ENCODE assay signal across 11 cellular contexts in the genomic region with DNA sequence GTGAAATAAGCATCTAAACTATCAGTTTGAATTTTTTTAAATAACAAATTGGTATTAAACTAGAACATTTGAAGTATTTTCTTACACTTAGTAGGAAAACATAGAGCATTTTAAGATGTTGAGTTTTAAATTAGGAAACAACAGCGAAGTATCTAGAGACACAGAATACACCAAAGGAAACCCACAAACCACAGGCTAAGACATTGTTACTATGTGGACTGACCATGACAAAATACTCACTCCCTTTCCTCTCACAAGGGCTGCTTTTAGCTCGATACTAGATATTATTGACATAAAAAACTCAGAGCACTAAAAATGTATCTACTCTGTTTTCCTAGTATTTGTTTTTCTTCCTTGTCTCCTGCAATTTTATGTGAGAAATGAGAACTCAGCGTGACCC.
A peak's percentile ranks its signal among the peaks of the same experiment; 100 is the strongest.
DNase-seq lines count a peak whose midpoint lies in the region; ATAC-seq and TF ChIP-seq lines count a peak whose summit lies in the region.
"Had no signal": no experiment of that assay in that cellular context is flagged by ENCODE, and none has a peak within 500 bp of the region (broad histone marks: within the 10 kb centered on the region; RNA-seq: fewer than 3 reads in every experiment).

No MANE protein-coding gene starts in this region.

- ATAC-seq in GM21367 (IDR thresholded peaks at IDR 0.05; ENCODE audit: unreplicated experiment): peak; percentile 98
- peak; percentile 87 for ATAC-seq in HG03159 (IDR thresholded peaks at IDR 0.05; ENCODE audit: unreplicated experiment)
- no peak for ATAC-seq in Right ventricle myocardium superior (ENCODE audit: poor library complexity)
- no peak for ATAC-seq in omental fat pad (ENCODE audit: low FRiP score)
- no peak for ATAC-seq in left ventricle myocardium superior
- ATAC-seq: GM23338 had no signal

- CTCF ChIA-PET in GM10248 (lab: Yijun Ruan, JAX): interaction anchor here (0.8 kb wide), 1 partner anchor 11 kb away, joined by 4 read pairs; no protein-coding TSS in a partner anchor

- TF ChIP-seq CTCF in GM10248 (IDR thresholded peaks at IDR 0.05; ENCODE audit: control extremely low read depth, extremely low read depth, low read depth, missing control alignments): no peak
- no peak for TF ChIP-seq CTCF in omental fat pad (IDR thresholded peaks at IDR 0.05)

- DNase-seq in GM10248 (ENCODE audit: extremely low spot score) (peak; percentile 32), UCSD-AML1 (lab: John Stamatoyannopoulos, UW; ENCODE audit: unreplicated experiment) (peak; percentile 11), Right ventricle myocardium superior (no peak), omental fat pad (ENCODE audit: low spot score) (no peak), left ventricle myocardium superior (no peak)
- no peak for DNase-seq in activated naive CD4-positive, alpha-beta T cell (lab: John Stamatoyannopoulos, UW)
- DNase-seq: anterior cingulate cortex, ovary had no signal

- intact Hi-C loops in Right ventricle myocardium superior (cut with DNase I) (no loop called here), left ventricle myocardium superior (cut with micrococcal nuclease) (no loop called here)

- POLR2A ChIA-PET in GM10248 (lab: Yijun Ruan, JAX): no interaction called here

Comparison
In these comparisons a context has a peak if more than half of its experiments do, and no peak if none do; other contexts are left out.
1. DNase-seq: peak in GM10248 (single experiment) and UCSD-AML1 (single experiment); none in Right ventricle myocardium superior (single experiment), omental fat pad (single experiment), left ventricle myocardium superior (single experiment) and activated naive CD4-positive, alpha-beta T cell (0 of 4).
2. ATAC-seq: peak in GM21367 (single experiment) and HG03159 (single experiment); none in Right ventricle myocardium superior (single experiment), omental fat pad (single experiment) and left ventricle myocardium superior (single experiment).